In the genomic region with DNA sequence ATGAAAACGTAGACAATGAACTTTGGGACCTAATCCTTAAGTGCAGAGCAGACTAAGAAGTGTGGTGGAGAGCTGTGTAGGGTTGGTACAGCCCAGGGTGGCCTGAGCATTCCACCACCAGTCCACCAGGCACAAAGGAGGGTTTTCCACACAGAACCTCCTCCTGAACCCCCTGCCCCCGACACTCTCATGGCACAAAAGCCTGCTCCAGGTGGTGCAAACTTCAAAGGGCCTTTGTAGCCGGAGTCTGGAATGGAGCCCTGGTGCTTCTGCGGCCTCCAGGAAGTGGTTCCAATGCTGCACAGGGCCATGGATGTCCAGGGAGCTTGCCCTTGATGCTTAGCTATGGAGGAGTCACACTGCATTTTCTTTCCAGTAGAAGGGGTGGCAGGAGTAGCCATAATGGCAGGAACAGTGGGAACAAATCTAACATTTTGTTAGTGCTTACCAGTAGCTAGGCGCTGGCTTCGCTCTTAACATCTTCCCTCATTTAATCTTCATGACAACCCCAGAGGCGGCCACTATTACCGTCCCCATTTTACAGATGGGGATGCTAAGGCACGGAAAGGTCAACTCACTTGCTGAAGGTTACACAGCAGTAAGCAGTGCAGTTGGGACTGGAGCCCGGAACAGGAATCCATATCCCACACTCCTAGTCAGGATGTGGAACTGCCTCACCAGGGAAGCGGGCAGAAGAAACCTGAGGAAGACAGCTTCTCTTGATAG, we compare ENCODE assay signal across 28 cellular contexts.
DNase-seq lines count a peak whose midpoint lies in the region; ATAC-seq, FAIRE-seq and TF ChIP-seq lines count a peak whose summit lies in the region.
"Had no signal": no experiment of that assay in that cellular context is flagged by ENCODE, and none has a peak within 500 bp of the region (broad histone marks: within the 10 kb centered on the region; RNA-seq: fewer than 3 reads in every experiment).

No MANE protein-coding gene starts in this region.

- ATAC-seq in heart right ventricle: no peak
- ATAC-seq in GM18909 (IDR thresholded peaks at IDR 0.05; ENCODE audit: poor library complexity, unreplicated experiment): no peak
- ATAC-seq: A549, left lobe of liver had no signal

- H3K4me1 ChIP-seq in right atrium auricular region (peaks cover 0 to 81% of the 10 kb centered on the region in 2 donors), heart right ventricle (peaks cover 24 to 97% (median 76%) of the 10 kb centered on the region in 9 donors), skeletal muscle tissue (ENCODE audit: control insufficient read depth in 3 of 3, insufficient read depth in 3 of 3, low read length in 3 of 3) (peaks cover 68 to 83% (median 78%) of the 10 kb centered on the region in 3 donors)
- H3K4me1 ChIP-seq: parathyroid adenoma had no signal

- no peak for FAIRE-seq in HTR-8/SVneo (lab: Jason Lieb, UNC)
- FAIRE-seq: A549, GM18507, GM19239, RCC 7860 had no signal

- H3K36me3 ChIP-seq in right atrium auricular region (no peaks in the 10 kb centered on the region), heart right ventricle (no peaks in the 10 kb centered on the region), skeletal muscle tissue (ENCODE audit: control insufficient read depth in 3 of 3, insufficient read depth in 3 of 3, low read length in 3 of 3) (no peaks in the 10 kb centered on the region)

- no peaks in the 10 kb centered on the region for H3K9me3 ChIP-seq in right atrium auricular region
- H3K9me3 ChIP-seq in heart right ventricle: no peaks in the 10 kb centered on the region
- no peaks in the 10 kb centered on the region for H3K9me3 ChIP-seq in skeletal muscle tissue (ENCODE audit: control insufficient read depth in 3 of 3, low read length in 3 of 3)
- H3K9me3 ChIP-seq: A549, upper lobe of left lung had no signal

- no peak for DNase-seq in right atrium auricular region (ENCODE audit: low spot score)
- no peak for DNase-seq in heart right ventricle
- DNase-seq in caudate nucleus (lab: John Stamatoyannopoulos, UW): no peak
- no peak for DNase-seq in activated T-cell treated with anti-CD3 and anti-CD28 coated beads, Interleukin-2, amount 50 U/mL, for 24 hours
- no peak for DNase-seq in HTR-8/SVneo (ENCODE audit: insufficient read length, low spot score)
- DNase-seq in A172 (ENCODE audit: low spot score): no peak
- DNase-seq: activated CD4-positive, alpha-beta memory T cell treated with anti-CD3 and anti-CD28 coated beads for 36 hours; activated CD4-positive, alpha-beta T cell treated with anti-CD3 and anti-CD28 coated beads for 1 hour; activated naive CD4-positive, alpha-beta T cell treated with anti-CD3 and anti-CD28 coated beads for 36 hours; AML-193; effector CD4-positive, alpha-beta T cell; mesendoderm; NCI-H146; NCI-H446 treated with DMSO at 0.1 percent for 48 hours; right cardiac atrium; stimulated activated CD4-positive, alpha-beta T cell treated with anti-CD3 and anti-CD28 coated beads, Interleukin-12 subunit alpha, Interleukin-12 subunit beta, amount 100 ng/mL, for 4 hours; stimulated activated CD4-positive, alpha-beta T cell treated with anti-CD3 and anti-CD28 coated beads, Interleukin-4, amount 100 ng/mL, for 1 hour; upper lobe of left lung had no signal

- H3K27me3 ChIP-seq in right atrium auricular region: no peaks in the 10 kb centered on the region
- H3K27me3 ChIP-seq in heart right ventricle: no peaks in the 10 kb centered on the region
- no peaks in the 10 kb centered on the region for H3K27me3 ChIP-seq in skeletal muscle tissue (ENCODE audit: control insufficient read depth in 3 of 3, insufficient read depth in 3 of 3, low read length in 3 of 3)
- H3K27me3 ChIP-seq: upper lobe of left lung had no signal

- WGBS in heart right ventricle, 2 donors: 94 to 96% methylated on average over 11 of the region's 11 CpGs

- H3K4me1 Mint-ChIP-seq in activated T-cell treated with anti-CD3 and anti-CD28 coated beads, Interleukin-2, amount 50 U/mL, for 24 hours (ENCODE audit: low read depth): peaks cover 42% of the 10 kb centered on the region

- H3K4me3 ChIP-seq in right atrium auricular region: no peak overlapping the region
- H3K4me3 ChIP-seq in heart right ventricle: no peak overlapping the region
- H3K4me3 ChIP-seq in skeletal muscle tissue (ENCODE audit: low read length in 3 of 3): no peak overlapping the region
- H3K4me3 ChIP-seq: A549, upper lobe of left lung had no signal

- peak overlapping the region in 1 of 3 donors; percentile 47 for H3K9ac ChIP-seq in skeletal muscle tissue (ENCODE audit: low read depth in 1 of 3, low read length in 3 of 3)
- H3K9ac ChIP-seq: parathyroid adenoma had no signal

- no peaks in the 10 kb centered on the region for H3K9me3 Mint-ChIP-seq in activated T-cell treated with anti-CD3 and anti-CD28 coated beads, Interleukin-2, amount 50 U/mL, for 24 hours
- H3K9me3 Mint-ChIP-seq: activated CD4-positive, alpha-beta memory T cell treated with anti-CD3 and anti-CD28 coated beads for 36 hours; activated naive CD4-positive, alpha-beta T cell treated with anti-CD3 and anti-CD28 coated beads for 36 hours; activated T-helper 1 cell treated with anti-CD3 and anti-CD28 coated beads, Interleukin-12 subunit alpha, Interleukin-12 subunit beta, Interleukin-2, Interleukin-4 antibody, amounts not matched to agents 30 ng/mL and 10 ng/mL and 1 ng/mL, durations not matched to agents 14 hours and 24 hours and 36 hours; neural crest cell had no signal

- H3K4me3 Mint-ChIP-seq in activated T-cell treated with anti-CD3 and anti-CD28 coated beads, Interleukin-2, amount 50 U/mL, for 24 hours: no peak overlapping the region
- H3K4me3 Mint-ChIP-seq: activated CD4-positive, alpha-beta memory T cell treated with anti-CD3 and anti-CD28 coated beads for 36 hours; activated naive CD4-positive, alpha-beta T cell treated with anti-CD3 and anti-CD28 coated beads for 36 hours; activated T-helper 1 cell treated with anti-CD3 and anti-CD28 coated beads, Interleukin-12 subunit alpha, Interleukin-12 subunit beta, Interleukin-2, Interleukin-4 antibody, amounts not matched to agents 30 ng/mL and 10 ng/mL and 1 ng/mL, durations not matched to agents 14 hours and 24 hours and 36 hours had no signal

- intact Hi-C loops in heart right ventricle (cut with DNase I): no loop called here

- peaks cover 38% of the 10 kb centered on the region for H3K36me3 Mint-ChIP-seq in activated T-cell treated with anti-CD3 and anti-CD28 coated beads, Interleukin-2, amount 50 U/mL, for 24 hours (ENCODE audit: low read depth)

- no peak for TF ChIP-seq CTCF in right atrium auricular region (IDR thresholded peaks at IDR 0.05)
- TF ChIP-seq CTCF in heart right ventricle (IDR thresholded peaks at IDR 0.05): no peak

- H3K27ac ChIP-seq in right atrium auricular region: peak overlapping the region; percentile 50 to 61
- H3K27ac ChIP-seq in heart right ventricle: peak overlapping the region in 4 of 10 donors; percentile 8 to 50 (median 26)
- peak overlapping the region; percentile 20 for H3K27ac ChIP-seq in caudate nucleus (ENCODE audit: low read depth, low read length)
- peak overlapping the region; percentile 50 for H3K27ac ChIP-seq in skeletal muscle tissue (ENCODE audit: low read depth, low read length)
- H3K27ac ChIP-seq: A549, parathyroid adenoma, upper lobe of left lung had no signal

- H3K27ac Mint-ChIP-seq in activated T-cell treated with anti-CD3 and anti-CD28 coated beads, Interleukin-2, amount 50 U/mL, for 24 hours: no peak overlapping the region
- H3K27ac Mint-ChIP-seq: activated CD4-positive, alpha-beta memory T cell treated with anti-CD3 and anti-CD28 coated beads for 36 hours; activated naive CD4-positive, alpha-beta T cell treated with anti-CD3 and anti-CD28 coated beads for 36 hours; activated T-helper 1 cell treated with anti-CD3 and anti-CD28 coated beads, Interleukin-12 subunit alpha, Interleukin-12 subunit beta, Interleukin-2, Interleukin-4 antibody, amounts not matched to agents 30 ng/mL and 10 ng/mL and 1 ng/mL, durations not matched to agents 14 hours and 24 hours and 36 hours had no signal

- H3K27me3 Mint-ChIP-seq in activated T-cell treated with anti-CD3 and anti-CD28 coated beads, Interleukin-2, amount 50 U/mL, for 24 hours: no peaks in the 10 kb centered on the region
- H3K27me3 Mint-ChIP-seq: activated CD4-positive, alpha-beta memory T cell treated with anti-CD3 and anti-CD28 coated beads for 36 hours had no signal
